ENCODE assay signal across 8 cellular contexts in genomic region chr11:45655347-45655756, GRCh38. TPM values are rescaled to one million over a fixed set of nuclear protein-coding genes. Genes with fewer than 3 reads are reported as not detected.
A peak's percentile ranks its signal among the peaks of the same experiment; 100 is the strongest.
DNase-seq lines count a peak whose midpoint lies in the region; ATAC-seq and TF ChIP-seq lines count a peak whose summit lies in the region.

No MANE protein-coding gene starts in this region.

- H3K9ac ChIP-seq in GM23248 (no peak overlapping the region), mammary epithelial cell (ENCODE audit: insufficient read depth, low read length) (no peak overlapping the region)

- H3K9me3 Mint-ChIP-seq in WTC11 = no peaks in the 10 kb centered on the region

- intact Hi-C loops in mammary epithelial cell (cut with micrococcal nuclease) = loop anchor here (1.0 to 2.0 kb wide), 4 partner anchors 115 to 315 kb away; no protein-coding TSS in a partner anchor

- H3K27ac Mint-ChIP-seq in WTC11 = no peak overlapping the region; the same call in 1 of the 2 replicates

- dilution Hi-C loops in mammary epithelial cell (cut with HindIII; ENCODE audit: low sequenced_read_pairs) = no loop called here

- ATAC-seq in WTC11 (peak; percentile 73), GM18520 (IDR thresholded peaks at IDR 0.05; ENCODE audit: unreplicated experiment) (no peak)

- H3K27ac ChIP-seq in C4-2B (no peak overlapping the region), GM23248 (no peak overlapping the region), mammary epithelial cell (ENCODE audit: insufficient read depth, low read depth, low read length) (no peak overlapping the region)

- H3K4me1 ChIP-seq in GM23248 (ENCODE audit: insufficient read depth) (peaks cover 9% of the 10 kb centered on the region; the same call in 1 of the 2 replicates), mammary epithelial cell (ENCODE audit: insufficient read depth, low read length) (peaks cover 7% of the 10 kb centered on the region)

- H3K27me3 Mint-ChIP-seq in WTC11 (ENCODE audit: low read depth) = no peaks in the 10 kb centered on the region; the same call in 1 of the 2 replicates

- H4K20me1 ChIP-seq in GM23248 (ENCODE audit: insufficient read depth) (no peaks in the 10 kb centered on the region), mammary epithelial cell (ENCODE audit: insufficient read depth, low read length) (no peaks in the 10 kb centered on the region)

- POLR2A ChIA-PET in WTC11 (lab: Charles Lee) = interaction anchor here (0.7 to 1.1 kb wide), 2 partner anchors 9 to 116 kb away, joined by 3 read pairs; no protein-coding TSS in a partner anchor

- no peaks in the 10 kb centered on the region for H3F3A ChIP-seq in GM23248 (ENCODE audit: insufficient read depth)

- WGBS in GM23248 (ENCODE audit: low coverage in 1 of 2, low lambda C conversion rate in 2 of 2, missing lambda C conversion rate in 2 of 2), 2 experiments = 8 to 12% methylated on average over 15 to 16 of the region's 16 CpGs
- 13% methylated on average over 15 of the region's 16 CpGs for WGBS in mammary epithelial cell (ENCODE audit: low coverage, missing lambda C conversion rate)

- H3K36me3 ChIP-seq in GM23248 (ENCODE audit: low read depth) = no peaks in the 10 kb centered on the region
- no peaks in the 10 kb centered on the region for H3K36me3 ChIP-seq in mammary epithelial cell (ENCODE audit: insufficient read depth, low read length)

- H3K79me2 ChIP-seq in GM23248 (ENCODE audit: insufficient read depth) (no peaks in the 10 kb centered on the region), mammary epithelial cell (ENCODE audit: insufficient read depth, low read length) (no peaks in the 10 kb centered on the region)

- H3K27me3 ChIP-seq in GM23248 (replicated peaks; ENCODE audit: insufficient read depth) = no peaks in the 10 kb centered on the region; the same call in 1 of the 2 replicates
- no peaks in the 10 kb centered on the region for H3K27me3 ChIP-seq in mammary epithelial cell (ENCODE audit: insufficient read depth, low read length)

- CTCF ChIA-PET in WTC11 (lab: Charles Lee) = interaction anchor here (0.5 to 13.5 kb wide), 109 partner anchors 9 to 679 kb away, joined by 3 to 184 read pairs (median 4); partner anchors contain the start of gene CHST1
- CTCF ChIA-PET in mammary epithelial cell (lab: Charles Lee; ENCODE audit: low non-redundant PET) = interaction anchor here (0.6 to 1.3 kb wide), 4 partner anchors 92 to 299 kb away, joined by 4 to 9 read pairs (median 5); no protein-coding TSS in a partner anchor

- BruUV-seq in mammary epithelial cell (replicated peaks; lab: Mats Ljungman, UMichigan) = no TSS peak

- H3K9me3 ChIP-seq in GM23248 (ENCODE audit: low read depth) (no peaks in the 10 kb centered on the region), mammary epithelial cell (replicated peaks; ENCODE audit: insufficient read depth, low read length) (no peaks in the 10 kb centered on the region)

- in situ Hi-C loops in GM23248 (cut with MboI) = no loop called here
- in situ Hi-C loops in mammary epithelial cell (cut with MboI; ENCODE audit: low sequenced_read_pairs in 2 of 2) = no loop called here

- H3K4me1 Mint-ChIP-seq in WTC11 = peaks cover 31% of the 10 kb centered on the region

- no peak overlapping the region; the same call in 1 of the 2 replicates for H3K4me3 Mint-ChIP-seq in WTC11

- no peak overlapping the region for H3K4me3 ChIP-seq in GM23248
- no peak overlapping the region for H3K4me3 ChIP-seq in mammary epithelial cell (replicated peaks in 1 of 3; ENCODE audit: insufficient read depth in 1 of 3, low read depth in 2 of 3, low read length in 3 of 3)

- TF ChIP-seq CTCF in C4-2B (conservative IDR thresholded peaks at IDR 0.05) (peak; percentile 97), WTC11 (IDR thresholded peaks at IDR 0.05) (peak; percentile 89), mammary epithelial cell (conservative IDR thresholded peaks at IDR 0.05 in 1 of 2, IDR thresholded peaks at IDR 0.05 in 1 of 2; ENCODE audit: extremely low read depth in 1 of 2, insufficient read depth in 1 of 2, low read depth in 1 of 2, low read length in 2 of 2) (peak; percentile 92 to 93)

- H3K36me3 Mint-ChIP-seq in WTC11 = no peaks in the 10 kb centered on the region

- H3K4me2 ChIP-seq in GM23248 (ENCODE audit: unreplicated experiment) (no peak overlapping the region), mammary epithelial cell (ENCODE audit: insufficient read depth, low read depth, low read length) (no peak overlapping the region)

- no peaks in the 10 kb centered on the region for H3K9me2 ChIP-seq in GM23248 (ENCODE audit: insufficient read depth)

- H2AFZ ChIP-seq in GM23248 = no peak overlapping the region
- no peak overlapping the region for H2AFZ ChIP-seq in mammary epithelial cell (ENCODE audit: low read depth, low read length)

- DNase-seq in GM23248 (peak; percentile 80), NCI-H2107 treated with DMSO at 0.1 percent for 48 hours (lab: John Stamatoyannopoulos, UW; ENCODE audit: unreplicated experiment) (peak; percentile 18), WTC11 (ENCODE audit: low spot score) (peak; percentile 93), mammary epithelial cell (peak; percentile 36), islet precursor cell (peak; percentile 94)
- peak; percentile 77 for DNase-seq in stimulated activated CD4-positive, alpha-beta T cell treated with anti-CD3 and anti-CD28 coated beads, Interleukin-15, amount 100 ng/mL, for 24 hours

TF ChIP-seq in WTC11, 78 proteins besides CTCF, POLR2A, EP300 and RAD21:
- TF ChIP-seq NFE2L1 (CRISPR knock-in tag; IDR thresholded peaks at IDR 0.05) (no peak), ATF6 (CRISPR knock-in tag; IDR thresholded peaks at IDR 0.05) (no peak), OVOL2 (CRISPR knock-in tag; IDR thresholded peaks at IDR 0.05; ENCODE audit: borderline replicate concordance) (no peak), SP1 (CRISPR knock-in tag; conservative IDR thresholded peaks at IDR 0.05) (peak; percentile 65; the same call in 1 of the 2 replicates), RORB (CRISPR knock-in tag; IDR thresholded peaks at IDR 0.05) (no peak), MAX (CRISPR knock-in tag; IDR thresholded peaks at IDR 0.05) (peak; percentile 65), TP53 (CRISPR knock-in tag; IDR thresholded peaks at IDR 0.05) (0 out of 2 replicates have a peak, but pooled peaks have one; percentile 24), FOXP1 (CRISPR knock-in tag; IDR thresholded peaks at IDR 0.05; ENCODE audit: borderline replicate concordance) (peak; percentile 58; the same call in 1 of the 2 replicates), ZBTB43 (CRISPR knock-in tag; IDR thresholded peaks at IDR 0.05) (0 out of 2 replicates have a peak, but pooled peaks have one; percentile 15), MXD4 (CRISPR knock-in tag; IDR thresholded peaks at IDR 0.05; ENCODE audit: borderline replicate concordance) (no peak)

RNA-seq across cellular contexts. Expression of gene CHST1, which starts 10.1 kb away (rescaled TPM):
- not detected in 2 replicates for total RNA-seq in GM23248 (2014; rRNA removed; shearing (Covaris generic))
- polyA plus RNA-seq in GM23248 (2016; fragmentation: Nextera tagmentation; extraction: Ambion mirVana) (0.06 and 0.18 TPM in 2 replicates), mammary epithelial cell (0.02 TPM)
- total RNA-seq in WTC11 (2021) (2.4 to 2.6 TPM (median 2.4 TPM) in 3 replicates), mammary epithelial cell (1 to 10 TPM in 1 of 2 donors, under 1 TPM in 1; 0.33 to 1.2 TPM)
- not detected for polyA minus RNA-seq in mammary epithelial cell

Comparison
In these comparisons a context has a peak if more than half of its experiments do, and no peak if none do; other contexts are left out.
1. DNase-seq: peak in every context shown above with its lines; median percentile 94 in islet precursor cell; 93 in WTC11; 80 in GM23248; 77 in stimulated activated CD4-positive, alpha-beta T cell treated with anti-CD3 and anti-CD28 coated beads, Interleukin-15, amount 100 ng/mL, for 24 hours; 36 in mammary epithelial cell; 18 in NCI-H2107 treated with DMSO at 0.1 percent for 48 hours.